8 cellular contexts compared by ENCODE assay signal in the genomic region with DNA sequence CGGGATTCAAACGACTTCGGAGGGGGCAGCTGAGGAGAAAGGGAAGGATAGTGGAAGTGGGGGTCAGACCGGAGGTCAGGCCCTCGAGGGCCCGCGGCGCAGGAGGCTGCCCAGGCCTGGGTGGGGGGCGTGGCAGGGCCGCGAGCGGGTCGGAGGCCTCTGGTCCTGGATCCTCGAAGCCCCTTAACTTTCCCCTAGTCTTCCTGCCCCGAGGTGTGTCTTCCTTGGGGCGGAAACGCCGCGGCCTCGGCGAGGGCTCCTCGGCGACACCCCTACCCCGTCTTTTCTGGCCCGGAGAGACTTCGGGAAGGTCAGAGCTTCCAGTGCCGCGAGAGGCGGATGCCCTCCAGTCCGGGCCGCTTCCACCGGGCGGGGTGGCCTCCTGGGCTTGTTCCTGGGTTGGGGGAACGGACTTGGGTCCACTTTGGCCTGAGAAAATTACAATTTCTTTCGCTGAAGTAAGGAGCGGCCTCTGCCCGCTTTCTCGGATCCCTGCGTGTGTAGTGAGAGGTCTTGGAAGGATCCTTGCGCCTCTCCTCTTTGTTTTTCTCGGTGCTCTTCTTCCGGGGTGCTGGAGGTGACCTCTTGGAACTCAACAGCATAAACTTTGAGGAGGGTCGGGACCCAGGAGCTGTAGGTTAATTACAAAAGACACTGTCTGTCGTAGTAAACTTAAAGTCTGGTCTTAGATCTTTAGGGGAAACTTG. TPM values are rescaled to one million over a fixed set of nuclear protein-coding genes. Genes with fewer than 3 reads are reported as not detected.
DNase-seq lines count a peak whose midpoint lies in the region; ATAC-seq, FAIRE-seq and TF ChIP-seq lines count a peak whose summit lies in the region.

No MANE protein-coding gene starts in this region.

- H3K9ac ChIP-seq in NT2/D1 (ENCODE audit: insufficient read length, low read depth) (peak overlapping the region; percentile 98), GM12878 (ENCODE audit: control insufficient read depth, insufficient read depth, low read length) (peak overlapping the region; percentile 99), iPS-20b (ENCODE audit: low read depth, low read length) (peak overlapping the region; percentile 98), skeletal muscle satellite cell (ENCODE audit: low read depth, low read length) (peak overlapping the region; percentile 98)

- peak overlapping the region; percentile 99 for H3K27ac Mint-ChIP-seq in activated naive CD4-positive, alpha-beta T cell treated with anti-CD3 and anti-CD28 coated beads, Interleukin-2, amount 10 ng/mL, durations not matched to agents 7 days and 5 days

- 0% methylated on average over 44 of the region's 44 CpGs for WGBS in GM12878 (ENCODE audit: insufficient coverage, insufficient replicate concordance, low lambda C conversion rate, missing lambda C conversion rate)

- SMC1A ChIA-PET in GM12878 (lab: Charles Lee; ENCODE audit: uncharacterized antibody, unreplicated experiment), result interaction anchor here (0.8 to 2.1 kb wide), 6 partner anchors 9 to 120 kb away, joined by 3 to 15 read pairs (median 4); no protein-coding TSS in a partner anchor

- H3K4me3 Mint-ChIP-seq in activated naive CD4-positive, alpha-beta T cell treated with anti-CD3 and anti-CD28 coated beads, Interleukin-2, amount 10 ng/mL, durations not matched to agents 7 days and 5 days, result peak overlapping the region; percentile 99

- no peak; a peak in 1 of 4 replicates for TF ChIP-seq EP300 in GM12878 (IDR thresholded peaks at IDR 0.05; ENCODE audit: borderline replicate concordance in 1 of 2, control insufficient read depth in 1 of 2, low read depth in 2 of 2, low read length in 2 of 2)

- H3K36me3 Mint-ChIP-seq in activated naive CD4-positive, alpha-beta T cell treated with anti-CD3 and anti-CD28 coated beads, Interleukin-2, amount 10 ng/mL, durations not matched to agents 7 days and 5 days, result peaks cover 7% of the 10 kb centered on the region

- peaks cover 14% of the 10 kb centered on the region for H3K36me3 ChIP-seq in NT2/D1 (ENCODE audit: insufficient read depth, insufficient read length, low read length)
- no peaks in the 10 kb centered on the region for H3K36me3 ChIP-seq in GM12878 (ENCODE audit: control insufficient read depth in 2 of 2, insufficient read depth in 2 of 2, low read length in 1 of 2)
- peaks cover 7% of the 10 kb centered on the region; the same call in 1 of the 2 replicates for H3K36me3 ChIP-seq in iPS-20b (ENCODE audit: insufficient read depth, low read depth, low read length)
- peaks cover 13% of the 10 kb centered on the region for H3K36me3 ChIP-seq in skeletal muscle satellite cell (ENCODE audit: insufficient read depth, low read length)

- CTCF ChIA-PET in activated naive CD4-positive, alpha-beta T cell treated with anti-CD3 and anti-CD28 coated beads, Interleukin-2, amount 10 ng/mL, durations not matched to agents 7 days and 5 days (lab: Charles Lee), result interaction anchor here (4.2 kb wide), 1 partner anchor 13 kb away, joined by 33 read pairs; a partner anchor contains a TSS
- CTCF ChIA-PET in GM12878 (lab: Yijun Ruan, JAX), result interaction anchor here (0.7 to 5.4 kb wide), 4 partner anchors 10 to 285 kb away, joined by 3 to 38 read pairs (median 3); a partner anchor contains a TSS

- no peak for TF ChIP-seq POLR2A in GM12878 (IDR thresholded peaks at IDR 0.05; ENCODE audit: low read depth, low read length)

- no peaks in the 10 kb centered on the region for H4K20me1 ChIP-seq in GM12878 (ENCODE audit: control insufficient read depth, insufficient read depth)

- no peak for FAIRE-seq in GM12878 (lab: Jason Lieb, UNC)

- ATAC-seq in HG02763 (IDR thresholded peaks at IDR 0.05; ENCODE audit: unreplicated experiment), result peak; percentile 24
- peak; percentile 38 for ATAC-seq in GM12878

- H3K9me3 ChIP-seq in NT2/D1 (ENCODE audit: insufficient read depth, low read length) (no peaks in the 10 kb centered on the region), GM12878 (replicated peaks; ENCODE audit: control insufficient read depth, insufficient read depth, low read length) (no peaks in the 10 kb centered on the region), iPS-20b (ENCODE audit: insufficient read depth, low read depth, low read length) (no peaks in the 10 kb centered on the region), skeletal muscle satellite cell (replicated peaks; ENCODE audit: low read length) (no peaks in the 10 kb centered on the region)

- no peak for DNase-seq in activated naive CD4-positive, alpha-beta T cell treated with anti-CD3 and anti-CD28 coated beads, Interleukin-2, amount 10 ng/mL, durations not matched to agents 7 days and 5 days
- no peak for DNase-seq in activated naive CD4-positive, alpha-beta T cell treated with anti-CD3 and anti-CD28 coated beads, Interleukin-2, amount 50 U/mL, for 16 hours
- DNase-seq in NT2/D1 (ENCODE audit: low read depth, low spot score) (no peak), GM12878 (ENCODE audit: low read depth, low spot score) (no peak), 8988T (no peak)

- TF ChIP-seq RAD21 in GM12878 (IDR thresholded peaks at IDR 0.05; ENCODE audit: insufficient read depth, low read depth, low read length), result no peak

- peaks cover 4% of the 10 kb centered on the region for H3K27me3 Mint-ChIP-seq in activated naive CD4-positive, alpha-beta T cell treated with anti-CD3 and anti-CD28 coated beads, Interleukin-2, amount 10 ng/mL, durations not matched to agents 7 days and 5 days

- POLR2A ChIA-PET in GM12878 (lab: Charles Lee), result interaction anchor here (0.5 to 4.5 kb wide), 5 partner anchors 12 to 843 kb away, joined by 3 to 34 read pairs (median 5); a partner anchor contains a TSS

- peak overlapping the region; percentile 95 for H3K4me3 ChIP-seq in NT2/D1 (ENCODE audit: insufficient read length, low read depth)
- H3K4me3 ChIP-seq in GM12878, result peak overlapping the region; percentile 91
- peak overlapping the region; percentile 96 for H3K4me3 ChIP-seq in iPS-20b (ENCODE audit: low read length)
- H3K4me3 ChIP-seq in skeletal muscle satellite cell (ENCODE audit: low read length), result peak overlapping the region; percentile 85

- RAD21 ChIA-PET in GM12878 (lab: Charles Lee; ENCODE audit: unreplicated experiment), result interaction anchor here (0.6 to 3.1 kb wide), 10 partner anchors 9 to 94 kb away, joined by 3 to 14 read pairs (median 4); a partner anchor contains a TSS

- no peaks in the 10 kb centered on the region for H3K27me3 ChIP-seq in NT2/D1 (ENCODE audit: insufficient read depth, insufficient read length)
- no peaks in the 10 kb centered on the region for H3K27me3 ChIP-seq in GM12878 (replicated peaks in 1 of 2; ENCODE audit: control insufficient read depth in 2 of 2, insufficient read depth in 2 of 2, low read length in 1 of 2)
- H3K27me3 ChIP-seq in iPS-20b (ENCODE audit: insufficient read depth, low read length), result no peaks in the 10 kb centered on the region
- H3K27me3 ChIP-seq in skeletal muscle satellite cell (ENCODE audit: control insufficient read depth, insufficient read depth, low read length), result no peaks in the 10 kb centered on the region

- in situ Hi-C loops in GM12878 (cut with MboI), result loop anchor here (5.0 kb wide), 1 partner anchor 89 kb away; a partner anchor contains a TSS

- H3K4me1 ChIP-seq in NT2/D1 (ENCODE audit: insufficient read depth, insufficient read length) (peaks cover 2% of the 10 kb centered on the region), GM12878 (ENCODE audit: control insufficient read depth, insufficient read depth, low read length) (no peaks in the 10 kb centered on the region), iPS-20b (ENCODE audit: insufficient read depth, low read length) (no peaks in the 10 kb centered on the region; the same call in 1 of the 2 replicates), skeletal muscle satellite cell (ENCODE audit: control insufficient read depth, insufficient read depth, low read length) (peaks cover 14% of the 10 kb centered on the region)

- peaks cover 41% of the 10 kb centered on the region for H3K4me1 Mint-ChIP-seq in activated naive CD4-positive, alpha-beta T cell treated with anti-CD3 and anti-CD28 coated beads, Interleukin-2, amount 10 ng/mL, durations not matched to agents 7 days and 5 days

- intact Hi-C loops in GM12878 (cut with micrococcal nuclease; ENCODE audit: unreplicated experiment), result loop anchor here (2.0 to 10.0 kb wide), 4 partner anchors 51 to 199 kb away; a partner anchor contains a TSS

- H3K27ac ChIP-seq in GM12878 (ENCODE audit: control insufficient read depth, insufficient read depth) (peak overlapping the region; percentile 98), iPS-20b (ENCODE audit: low read length) (peak overlapping the region; percentile 88)

- H3K9me3 Mint-ChIP-seq in activated naive CD4-positive, alpha-beta T cell treated with anti-CD3 and anti-CD28 coated beads, Interleukin-2, amount 10 ng/mL, durations not matched to agents 7 days and 5 days, result no peaks in the 10 kb centered on the region

- TSS peak; percentile 69 for BruUV-seq in GM12878 (replicated peaks; lab: Mats Ljungman, UMichigan)

- peak overlapping the region; percentile 45 for H2AFZ ChIP-seq in GM12878 (ENCODE audit: control insufficient read depth, low read depth, low read length)

- no peak for TF ChIP-seq CTCF in GM12878 (IDR thresholded peaks at IDR 0.05 in 2 of 3, conservative IDR thresholded peaks at IDR 0.05 in 1 of 3; ENCODE audit: control insufficient read depth in 2 of 3, extremely low read depth in 1 of 3, insufficient read depth in 1 of 3, low read depth in 3 of 3, low read length in 3 of 3)

- H3K4me2 ChIP-seq in GM12878 (ENCODE audit: control insufficient read depth, insufficient read depth), result peak overlapping the region; percentile 50; the same call in 1 of the 2 replicates
- H3K4me2 ChIP-seq in skeletal muscle satellite cell (ENCODE audit: low read length), result peak overlapping the region; percentile 85

- peaks cover 58% of the 10 kb centered on the region for H3K79me2 ChIP-seq in GM12878 (ENCODE audit: control insufficient read depth, insufficient read depth, low read length)

RNA-seq across cellular contexts. Expression of a gene that starts 0.5 kb away (rescaled TPM):
- 347 and 367 TPM in 2 replicates for total RNA-seq in GM12878 (2013; cell fraction: nucleolus; rRNA removed)
- 133 and 160 TPM in 2 replicates for total RNA-seq in GM12878 (2014; rRNA removed)
- 148 and 150 TPM in 2 replicates for total RNA-seq in GM12878 (2014; rRNA removed; fragmentation: Illumina TruSeq; extraction: Trizol)
- total RNA-seq in GM12878 (2021), result 134 and 140 TPM in 2 replicates
- 130 TPM for polyA plus RNA-seq in GM12878 (2011; ENCODE audit: low read depth)
- 277 and 293 TPM in 2 replicates for polyA plus RNA-seq in GM12878 (2011; rRNA removed)
- polyA plus RNA-seq in GM12878 (2011; cell fraction: cytosol; rRNA removed), result 195 and 230 TPM in 2 replicates
- polyA plus RNA-seq in GM12878 (2011; cell fraction: nucleus; rRNA removed), result 237 and 271 TPM in 2 replicates
- polyA plus RNA-seq in GM12878 (2012), result 158 and 177 TPM in 2 replicates
- polyA plus RNA-seq in GM12878 (2014; fragmentation: Illumina TruSeq; extraction: Trizol), result 189 and 196 TPM in 2 replicates
- polyA plus RNA-seq in GM12878 (2014; fragmentation: Nextera tagmentation; extraction: Ambion mirVana), result 100 to 1,000 TPM in 1 of 2 experiments, 10 to 100 TPM in 1; 97.3 to 136 TPM
- polyA plus RNA-seq in GM12878 (2014; rRNA removed), result 120 and 155 TPM in 2 replicates
- 100 to 1,000 TPM; 113 to 125 TPM for polyA plus RNA-seq in GM12878 (2016; fragmentation: Nextera tagmentation; extraction: Ambion mirVana)
- 190 and 206 TPM in 2 replicates for polyA minus RNA-seq in GM12878 (2011; rRNA and poly(A)+ RNA removed)
- 44.1 and 49.4 TPM in 2 replicates for polyA minus RNA-seq in GM12878 (2011; cell fraction: cytosol; rRNA and poly(A)+ RNA removed)
- 53.4 and 67.3 TPM in 2 replicates for polyA minus RNA-seq in GM12878 (2011; cell fraction: nucleus; rRNA and poly(A)+ RNA removed)
- total RNA-seq in skeletal muscle satellite cell (2012; rRNA removed), result 125 and 156 TPM in 2 replicates

RNA-seq across cellular contexts. Expression of a gene that starts 11.8 kb away (rescaled TPM):
- total RNA-seq in GM12878 (2013; cell fraction: nucleolus; rRNA removed), result 10.0 and 10.3 TPM in 2 replicates
- total RNA-seq in GM12878 (2014; rRNA removed) (4.5 and 6.9 TPM in 2 replicates), GM12878 (2014; rRNA removed; fragmentation: Illumina TruSeq; extraction: Trizol) (3.9 and 6.0 TPM in 2 replicates), GM12878 (2021) (7.2 and 7.9 TPM in 2 replicates)
- 6.8 TPM for polyA plus RNA-seq in GM12878 (2011; ENCODE audit: low read depth)
- polyA plus RNA-seq in GM12878 (2011; rRNA removed) (6.5 and 7.5 TPM in 2 replicates), GM12878 (2014; fragmentation: Illumina TruSeq; extraction: Trizol) (3.8 and 5.4 TPM in 2 replicates), GM12878 (2014; fragmentation: Nextera tagmentation; extraction: Ambion mirVana) (1 to 10 TPM in 1 of 2 experiments, under 1 TPM in 1; 0.82 to 2.0 TPM), GM12878 (2014; rRNA removed) (5.6 and 8.9 TPM in 2 replicates), GM12878 (2016; fragmentation: Nextera tagmentation; extraction: Ambion mirVana) (1 to 10 TPM; 6.6 to 9.9 TPM)
- 7.2 and 7.5 TPM in 2 replicates for polyA plus RNA-seq in GM12878 (2011; cell fraction: cytosol; rRNA removed)
- polyA plus RNA-seq in GM12878 (2011; cell fraction: nucleus; rRNA removed), result 10.5 and 11.7 TPM in 2 replicates
- polyA plus RNA-seq in GM12878 (2012), result 9.6 and 12.2 TPM in 2 replicates
- polyA minus RNA-seq in GM12878 (2011; rRNA and poly(A)+ RNA removed), result 4.8 and 8.2 TPM in 2 replicates
- 2.1 and 6.2 TPM in 2 replicates for polyA minus RNA-seq in GM12878 (2011; cell fraction: cytosol; rRNA and poly(A)+ RNA removed)
- polyA minus RNA-seq in GM12878 (2011; cell fraction: nucleus; rRNA and poly(A)+ RNA removed), result 5.6 and 8.8 TPM in 2 replicates
- 2.2 and 3.5 TPM in 2 replicates for total RNA-seq in skeletal muscle satellite cell (2012; rRNA removed)

RNA-seq across cellular contexts. Expression of a gene that starts 50.1 kb away (rescaled TPM):
- 29.0 and 33.2 TPM in 2 replicates for total RNA-seq in GM12878 (2013; cell fraction: nucleolus; rRNA removed)
- 7.4 and 8.6 TPM in 2 replicates for total RNA-seq in GM12878 (2014; rRNA removed)
- 11.4 and 11.9 TPM in 2 replicates for total RNA-seq in GM12878 (2014; rRNA removed; fragmentation: Illumina TruSeq; extraction: Trizol)
- 13.9 and 14.6 TPM in 2 replicates for total RNA-seq in GM12878 (2021)
- polyA plus RNA-seq in GM12878 (2011; ENCODE audit: low read depth), result 10.6 TPM
- 13.7 and 13.9 TPM in 2 replicates for polyA plus RNA-seq in GM12878 (2011; rRNA removed)
- polyA plus RNA-seq in GM12878 (2011; cell fraction: cytosol; rRNA removed), result 10.2 and 12.5 TPM in 2 replicates
- 27.6 and 33.0 TPM in 2 replicates for polyA plus RNA-seq in GM12878 (2011; cell fraction: nucleus; rRNA removed)
- polyA plus RNA-seq in GM12878 (2012), result 14.0 and 17.4 TPM in 2 replicates
- 12.2 and 15.7 TPM in 2 replicates for polyA plus RNA-seq in GM12878 (2014; fragmentation: Illumina TruSeq; extraction: Trizol)
- 1 to 10 TPM; 1.8 to 2.0 TPM for polyA plus RNA-seq in GM12878 (2014; fragmentation: Nextera tagmentation; extraction: Ambion mirVana)
- 9.8 and 9.9 TPM in 2 replicates for polyA plus RNA-seq in GM12878 (2014; rRNA removed)
- polyA plus RNA-seq in GM12878 (2016; fragmentation: Nextera tagmentation; extraction: Ambion mirVana), result 1 to 10 TPM; 6.4 to 6.6 TPM
- 15.1 and 19.2 TPM in 2 replicates for polyA minus RNA-seq in GM12878 (2011; rRNA and poly(A)+ RNA removed)
- polyA minus RNA-seq in GM12878 (2011; cell fraction: cytosol; rRNA and poly(A)+ RNA removed), result 3.3 and 3.7 TPM in 2 replicates
- polyA minus RNA-seq in GM12878 (2011; cell fraction: nucleus; rRNA and poly(A)+ RNA removed), result 11.6 and 23.0 TPM in 2 replicates
- 5.8 and 8.5 TPM in 2 replicates for total RNA-seq in skeletal muscle satellite cell (2012; rRNA removed)
